7 cellular contexts compared by ENCODE assay signal in the genomic region with DNA sequence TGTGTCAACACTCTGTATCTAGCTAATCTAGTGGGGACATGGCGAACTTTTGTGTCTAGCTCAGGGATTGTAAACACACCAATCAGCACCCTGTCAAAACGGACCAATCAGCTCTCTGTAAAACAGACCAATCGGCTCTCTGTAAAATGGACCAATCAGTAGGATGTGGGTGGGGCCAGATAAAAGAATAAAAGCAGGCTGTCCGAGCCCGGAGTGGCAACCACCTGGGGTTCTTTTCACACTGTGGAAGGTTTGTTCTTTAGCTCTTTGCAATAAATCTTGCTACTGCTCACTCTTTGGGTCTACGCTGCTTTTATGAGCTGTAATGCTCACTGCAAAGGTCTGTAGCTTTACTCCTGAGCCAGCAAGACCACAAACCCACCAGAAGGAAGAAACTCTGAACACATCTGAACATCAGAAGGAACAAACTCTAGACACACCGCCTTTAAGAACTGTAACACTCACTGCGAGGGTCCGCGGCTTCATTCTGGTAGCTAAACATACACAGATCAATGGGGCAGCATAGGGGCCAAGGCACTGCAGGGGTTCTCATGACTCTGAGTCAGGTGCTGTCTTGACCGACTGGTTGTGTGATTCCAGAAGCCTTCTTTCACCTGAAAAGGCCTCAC. TPM values are rescaled to one million over a fixed set of nuclear protein-coding genes. Genes with fewer than 3 reads are reported as not detected.
A peak's percentile ranks its signal among the peaks of the same experiment; 100 is the strongest.
DNase-seq lines count a peak whose midpoint lies in the region; ATAC-seq, FAIRE-seq and TF ChIP-seq lines count a peak whose summit lies in the region.
"Not testable (repeated sequence)": the region's sequence is repeated elsewhere in the genome, so short reads cannot be mapped to it uniquely, and the experiment has no call there.
"Had no signal": no experiment of that assay in that cellular context is flagged by ENCODE, and none has a peak within 500 bp of the region (broad histone marks: within the 10 kb centered on the region; RNA-seq: fewer than 3 reads in every experiment).

No MANE protein-coding gene starts in this region.

- not testable (repeated sequence) for TF ChIP-seq EP300 in HepG2 (IDR thresholded peaks at IDR 0.05; ENCODE audit: low read depth in 2 of 2, low read length in 2 of 2); HepG2 (CRISPR knock-in tag; IDR thresholded peaks at IDR 0.05; ENCODE audit: borderline replicate concordance)

- not testable (repeated sequence) for H4K5ac ChIP-seq in H9 (ENCODE audit: insufficient read length, low read depth, low read length)

- no CpG with 5 or more reads among the region's 11 CpGs for WGBS in H9 (ENCODE audit: extremely low coverage, insufficient read length, low lambda C conversion rate)
- 91 to 94% methylated on average over 5 to 10 of the region's 11 CpGs for WGBS in endodermal cell (ENCODE audit: insufficient coverage in 1 of 2, insufficient read length in 1 of 2), 2 experiments
- 98% methylated on average over 10 of the region's 11 CpGs for WGBS in HepG2 (ENCODE audit: low lambda C conversion rate)
- WGBS in neuronal stem cell (ENCODE audit: extremely low coverage in 2 of 2, insufficient read length in 2 of 2, insufficient replicate concordance in 1 of 2), 2 donors = no CpG with 5 or more reads among the region's 11 CpGs

- TF ChIP-seq POLR2A in HepG2 (IDR thresholded peaks at IDR 0.05; ENCODE audit: insufficient read depth in 1 of 2, low read depth in 2 of 2, low read length in 2 of 2) = not testable (repeated sequence)

- not testable (repeated sequence) for H3K27me3 ChIP-seq in H9 (ENCODE audit: insufficient read depth, low read length); endodermal cell (ENCODE audit: control insufficient read depth, insufficient read depth, low read length, poor library complexity, severe bottlenecking); HepG2 (ENCODE audit: control insufficient read depth in 1 of 2, insufficient read depth in 2 of 2, low read length in 2 of 2); neuronal stem cell (ENCODE audit: control insufficient read depth in 3 of 3, insufficient read depth in 3 of 3, low read depth in 1 of 3, low read length in 3 of 3)

- H3K4me3 ChIP-seq in endodermal cell (ENCODE audit: low read length); HepG2 (replicated peaks in 1 of 3; ENCODE audit: insufficient read depth in 1 of 3, low read depth in 2 of 3, low read length in 3 of 3); neuronal stem cell (ENCODE audit: low read length in 2 of 2): not testable (repeated sequence)

- BruUV-seq in HepG2 (replicated peaks; lab: Mats Ljungman, UMichigan) = not testable (repeated sequence)

- H3K36me3 Mint-ChIP-seq in H9 (ENCODE audit: insufficient read depth in 1 of 3, low read depth in 3 of 3); activated naive CD8-positive, alpha-beta T cell treated with anti-CD3 and anti-CD28 coated beads, Interleukin-2, amount 50 U/mL, for 24 hours (ENCODE audit: low read depth); endodermal cell (ENCODE audit: low read depth): not testable (repeated sequence)

- not testable (repeated sequence) for H3K27ac ChIP-seq in H9 (ENCODE audit: insufficient read length, low read depth, low read length); endodermal cell (ENCODE audit: low read depth, low read length); HepG2 (ENCODE audit: extremely low read length, insufficient read depth, low read length); neuronal stem cell (replicated peaks; ENCODE audit: low read length)

- H3K4me1 Mint-ChIP-seq in H9 (peaks cover 14 to 17% of the 10 kb centered on the region in 2 experiments), endodermal cell (peaks cover 17% of the 10 kb centered on the region)
- H3K4me1 Mint-ChIP-seq in activated naive CD8-positive, alpha-beta T cell treated with anti-CD3 and anti-CD28 coated beads, Interleukin-2, amount 50 U/mL, for 24 hours = peaks cover 41% of the 10 kb centered on the region

- not testable (repeated sequence) for H3K23ac ChIP-seq in H9 (ENCODE audit: insufficient read length, low read depth, low read length); neuronal stem cell (ENCODE audit: low read depth, low read length, poor library complexity)

- not testable (repeated sequence) for H3K23me2 ChIP-seq in H9 (ENCODE audit: insufficient read length, low read depth, low read length, poor library complexity, severe bottlenecking)

- H3K18ac ChIP-seq in H9 (ENCODE audit: insufficient read length, low read depth, low read length); neuronal stem cell (ENCODE audit: low read length): not testable (repeated sequence)

- ATAC-seq in activated naive CD8-positive, alpha-beta T cell treated with anti-CD3 and anti-CD28 coated beads, Interleukin-2, amount 50 U/mL, for 24 hours; HepG2: not testable (repeated sequence)

- not testable (repeated sequence) for H2BK20ac ChIP-seq in H9 (ENCODE audit: low read depth, low read length, poor library complexity, severe bottlenecking)

- not testable (repeated sequence) for H3K9ac ChIP-seq in H9 (ENCODE audit: extremely low read depth, insufficient read length, low read length); endodermal cell (ENCODE audit: extremely low read depth, low read length, poor library complexity, severe bottlenecking); HepG2 (ENCODE audit: insufficient read depth, low read depth, low read length); neuronal stem cell (ENCODE audit: low read depth, low read length, poor library complexity)

- POLR2A ChIA-PET in HepG2 (lab: Yijun Ruan, JAX) = interaction anchor here (1.0 to 1.7 kb wide), 3 partner anchors 10 to 21 kb away, joined by 3 to 5 read pairs (median 3); no protein-coding TSS in a partner anchor

- H3K9me3 Mint-ChIP-seq in H9; activated naive CD8-positive, alpha-beta T cell treated with anti-CD3 and anti-CD28 coated beads, Interleukin-2, amount 50 U/mL, for 24 hours: not testable (repeated sequence)
- peaks cover 24% of the 10 kb centered on the region for H3K9me3 Mint-ChIP-seq in endodermal cell

- not testable (repeated sequence) for H4K91ac ChIP-seq in H9 (ENCODE audit: insufficient read length, low read depth, low read length); neuronal stem cell (ENCODE audit: low read depth, low read length, poor library complexity)

- not testable (repeated sequence) for H2BK120ac ChIP-seq in H9 (ENCODE audit: low read depth, low read length, poor library complexity, severe bottlenecking); neuronal stem cell (ENCODE audit: low read depth, low read length)

- CTCF ChIA-PET in HepG2 (lab: Yijun Ruan, JAX; ENCODE audit: low intra/inter-chr PET ratio, low total read pairs) = not testable (repeated sequence)

- H3K79me2 ChIP-seq in H9 (ENCODE audit: insufficient read depth, low read length) = not testable (repeated sequence)
- H3K79me2 ChIP-seq in HepG2 (ENCODE audit: insufficient read depth, low read length) = peaks cover 32% of the 10 kb centered on the region

- H3K9me3 ChIP-seq in H9 (ENCODE audit: control insufficient read depth, low read depth, low read length); endodermal cell (ENCODE audit: control insufficient read depth, low read length); HepG2 (ENCODE audit: low read length); neuronal stem cell (replicated peaks in 1 of 2; ENCODE audit: control insufficient read depth in 2 of 2, insufficient read depth in 1 of 2, low read depth in 1 of 2, low read length in 2 of 2): not testable (repeated sequence)

- not testable (repeated sequence) for H3K4ac ChIP-seq in H9 (ENCODE audit: low read depth, low read length); neuronal stem cell (ENCODE audit: low read length)

- H4K8ac ChIP-seq in H9 (replicated peaks; ENCODE audit: insufficient read length, low read depth, low read length); neuronal stem cell (ENCODE audit: low read depth, low read length): not testable (repeated sequence)

- H2AFZ ChIP-seq in H9 (ENCODE audit: low read length); HepG2 (ENCODE audit: low read length): not testable (repeated sequence)
- H2AFZ ChIP-seq in neuronal stem cell (ENCODE audit: low read length) = peak overlapping the region; percentile 29

- not testable (repeated sequence) for H3K14ac ChIP-seq in H9 (ENCODE audit: insufficient read depth, low read length); neuronal stem cell (ENCODE audit: low read length)

- H2BK5ac ChIP-seq in H9 (ENCODE audit: insufficient read length, low read length); neuronal stem cell (ENCODE audit: low read length): not testable (repeated sequence)

- TF ChIP-seq CTCF in H9 (conservative IDR thresholded peaks at IDR 0.05); endodermal cell (conservative IDR thresholded peaks at IDR 0.05); HepG2 (CRISPR knock-in tag; IDR thresholded peaks at IDR 0.05): not testable (repeated sequence)

- H3K27me3 Mint-ChIP-seq in H9 (ENCODE audit: low read depth); activated naive CD8-positive, alpha-beta T cell treated with anti-CD3 and anti-CD28 coated beads, Interleukin-2, amount 50 U/mL, for 24 hours; endodermal cell (ENCODE audit: insufficient read depth): not testable (repeated sequence)

- H2AK5ac ChIP-seq in H9 (ENCODE audit: insufficient read length, low read length); neuronal stem cell (ENCODE audit: low read depth, low read length): not testable (repeated sequence)

- DNase-seq in H9 (peak; percentile 6), endodermal cell (peak; percentile 38)
- peak; percentile 49 for DNase-seq in activated CD8-positive, alpha-beta memory T cell treated with anti-CD3 and anti-CD28 coated beads, Interleukin-2, amount 50 U/mL, for 48 hours
- DNase-seq in activated naive CD8-positive, alpha-beta T cell treated with anti-CD3 and anti-CD28 coated beads, Interleukin-2, amount 50 U/mL, for 24 hours; HepG2 (ENCODE audit: low spot score); neuronal stem cell (ENCODE audit: low spot score): not testable (repeated sequence)

- not testable (repeated sequence) for H3K4me1 ChIP-seq in H9 (ENCODE audit: insufficient read depth, low read length); endodermal cell (ENCODE audit: control insufficient read depth, insufficient read depth, low read length); neuronal stem cell (ENCODE audit: control insufficient read depth in 2 of 2, insufficient read depth in 1 of 2, low read depth in 1 of 2, low read length in 2 of 2)
- H3K4me1 ChIP-seq in HepG2 (ENCODE audit: insufficient read depth, low read length) = peaks cover 52% of the 10 kb centered on the region

- H3K36me3 ChIP-seq in endodermal cell (ENCODE audit: control insufficient read depth, insufficient read depth, low read length); HepG2 (replicated peaks in 1 of 2; ENCODE audit: control insufficient read depth in 1 of 2, insufficient read depth in 2 of 2, low read length in 2 of 2); neuronal stem cell (replicated peaks in 1 of 2; ENCODE audit: control insufficient read depth in 2 of 2, insufficient read depth in 2 of 2, low read length in 2 of 2): not testable (repeated sequence)

- not testable (repeated sequence) for H3T11ph ChIP-seq in H9 (ENCODE audit: low read length)

- not testable (repeated sequence) for H3K27ac Mint-ChIP-seq in H9, endodermal cell
- peak overlapping the region; percentile 31 for H3K27ac Mint-ChIP-seq in activated naive CD8-positive, alpha-beta T cell treated with anti-CD3 and anti-CD28 coated beads, Interleukin-2, amount 50 U/mL, for 24 hours

- not testable (repeated sequence) for H3K4me2 ChIP-seq in H9 (ENCODE audit: insufficient read depth, insufficient read length, low read length); HepG2 (ENCODE audit: low read depth, low read length); neuronal stem cell (ENCODE audit: insufficient read depth, low read length, poor library complexity, severe bottlenecking)

- FAIRE-seq in HepG2 (lab: Jason Lieb, UNC) = not testable (repeated sequence)

- in situ Hi-C loops in HepG2 (cut with HindIII; ENCODE audit: extremely low pct_ligation_motif_present, low pct_unique_long_range_greater_than_20kb) = not testable (repeated sequence)

- intact Hi-C loops in HepG2 (cut with micrococcal nuclease; ENCODE audit: unreplicated experiment) = loop anchor here (5.0 kb wide), 1 partner anchor 40 kb away; no protein-coding TSS in a partner anchor

- not testable (repeated sequence) for H4K20me1 ChIP-seq in H9 (ENCODE audit: control insufficient read depth, insufficient read depth, insufficient read length); HepG2 (ENCODE audit: insufficient read depth, low read length)

- H3K79me1 ChIP-seq in H9 (ENCODE audit: insufficient read depth, low read depth, low read length, poor library complexity, severe bottlenecking); neuronal stem cell (ENCODE audit: low read depth, low read length): not testable (repeated sequence)

- H2BK15ac ChIP-seq in H9 (ENCODE audit: low read depth, low read length); neuronal stem cell (ENCODE audit: low read length): not testable (repeated sequence)

- H2BK12ac ChIP-seq in H9 (ENCODE audit: insufficient read length, low read depth, low read length); neuronal stem cell (ENCODE audit: low read length): not testable (repeated sequence)

- TF ChIP-seq RAD21 in HepG2 (CRISPR knock-in tag; IDR thresholded peaks at IDR 0.05) = not testable (repeated sequence)

- not testable (repeated sequence) for H3K4me3 Mint-ChIP-seq in H9; activated naive CD8-positive, alpha-beta T cell treated with anti-CD3 and anti-CD28 coated beads, Interleukin-2, amount 50 U/mL, for 24 hours; endodermal cell

- not testable (repeated sequence) for H3K56ac ChIP-seq in H9 (ENCODE audit: insufficient read length, low read depth, low read length)

RNA-seq across cellular contexts. Expression of a gene that starts 1.6 kb away (rescaled TPM):
- total RNA-seq in H9 (2021) (not detected in 2 replicates), endodermal cell (not detected), HepG2 (2016; rRNA removed; fragmentation: Illumina TruSeq; extraction: Trizol) (32.7 and 56.4 TPM in 2 replicates)
- polyA plus RNA-seq in endodermal cell (2013, experiment 1 of 2) = not detected
- not detected for polyA plus RNA-seq in endodermal cell (2013, experiment 2 of 2)
- total RNA-seq in HepG2 (2016; cell fraction: cytosol; rRNA removed; fragmentation: Illumina TruSeq; extraction: Trizol; ENCODE audit: low read depth) = 7.5 and 7.6 TPM in 2 replicates
- 31.4 and 60.5 TPM in 2 replicates for total RNA-seq in HepG2 (2016; cell fraction: insoluble cytoplasmic fraction; rRNA removed; fragmentation: Illumina TruSeq; extraction: Trizol)
- 11.4 and 13.4 TPM in 2 replicates for total RNA-seq in HepG2 (2016; cell fraction: membrane; rRNA removed; fragmentation: Illumina TruSeq; extraction: Trizol)
- 67.4 and 69.7 TPM in 2 replicates for total RNA-seq in HepG2 (2016; cell fraction: nucleus; rRNA removed; fragmentation: Illumina TruSeq; extraction: Trizol)
- polyA plus RNA-seq in HepG2 (2011; rRNA removed) = 72.1 and 82.5 TPM in 2 replicates
- 46.4 and 61.1 TPM in 2 replicates for polyA plus RNA-seq in HepG2 (2011; cell fraction: cytosol; rRNA removed)
- 118 and 139 TPM in 2 replicates for polyA plus RNA-seq in HepG2 (2011; cell fraction: nucleus; rRNA removed)
- 67.2 and 80.7 TPM in 2 replicates for polyA plus RNA-seq in HepG2 (2012)
- 3.7 and 4.3 TPM in 2 replicates for polyA plus RNA-seq in HepG2 (2016; cell fraction: cytosol; fragmentation: Illumina TruSeq; extraction: Trizol; ENCODE audit: low read depth)
- 26.4 and 27.5 TPM in 2 replicates for polyA plus RNA-seq in HepG2 (2016; cell fraction: insoluble cytoplasmic fraction; fragmentation: Illumina TruSeq; extraction: Trizol; ENCODE audit: low read depth)
- 6.5 TPM in 2 replicates for polyA plus RNA-seq in HepG2 (2016; cell fraction: membrane; fragmentation: Illumina TruSeq; extraction: Trizol; ENCODE audit: low read depth)
- polyA plus RNA-seq in HepG2 (2016; cell fraction: nucleus; fragmentation: Illumina TruSeq; extraction: Trizol; ENCODE audit: insufficient read depth, low read depth) = 88.2 and 99.1 TPM in 2 replicates
- polyA minus RNA-seq in HepG2 (2011; rRNA and poly(A)+ RNA removed; ENCODE audit: low replicate concordance) = 45.1 and 203 TPM in 2 replicates
- 54.1 and 66.6 TPM in 2 replicates for polyA minus RNA-seq in HepG2 (2011; cell fraction: cytosol; rRNA and poly(A)+ RNA removed)
- polyA minus RNA-seq in HepG2 (2011; cell fraction: nucleus; rRNA and poly(A)+ RNA removed) = 68.9 and 74.5 TPM in 2 replicates
- not detected for polyA plus RNA-seq in neuronal stem cell (2013, experiment 1 of 2)
- polyA plus RNA-seq in neuronal stem cell (2013, experiment 2 of 2) = 0.01 TPM
- total RNA-seq: GM23338 had no signal
- polyA plus RNA-seq: GM23338 had no signal
